In the genomic region with DNA sequence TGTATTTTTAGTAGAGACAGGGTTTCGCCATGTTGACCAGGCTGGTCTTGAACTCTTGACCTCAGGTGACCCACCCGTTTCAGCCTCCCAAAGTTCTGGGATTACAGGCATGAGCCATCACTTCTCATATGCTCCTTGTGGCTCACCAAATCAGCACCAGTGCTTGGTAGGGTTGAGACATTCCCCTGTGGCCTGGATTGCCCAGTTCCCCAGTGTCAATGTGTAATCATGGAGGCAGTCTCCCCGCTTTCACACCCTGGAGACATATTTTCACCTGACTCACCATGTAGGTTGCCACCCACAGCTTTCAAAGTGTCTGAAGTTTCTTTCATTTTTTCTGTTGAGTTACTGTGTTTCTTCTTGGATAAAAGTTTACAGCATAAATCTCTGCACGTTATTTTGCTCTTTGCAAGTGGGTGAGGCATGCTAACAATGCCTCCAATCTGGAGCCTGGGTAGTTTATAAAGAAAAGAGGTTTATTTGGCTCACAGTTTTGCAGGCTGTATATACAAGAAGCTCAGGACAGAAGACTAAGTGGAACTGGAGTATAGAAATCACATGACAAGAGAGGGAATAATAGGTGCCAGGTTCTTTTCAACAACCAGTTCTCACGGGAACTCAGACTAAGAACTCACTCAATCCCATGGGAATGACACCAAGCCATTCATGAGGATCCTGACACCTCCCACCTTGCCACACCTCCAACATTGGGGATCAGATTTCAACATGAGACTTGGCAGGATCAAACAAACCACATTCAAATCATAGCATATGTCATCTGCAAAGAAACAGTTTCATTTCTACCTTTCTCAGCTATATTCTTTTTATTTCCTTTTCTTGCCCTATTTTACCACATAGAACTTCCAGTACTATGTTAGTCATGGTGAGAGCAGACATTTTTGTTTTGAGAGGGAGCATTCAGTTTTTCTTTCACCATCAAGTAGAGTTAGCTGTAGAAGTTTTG, we compare ENCODE assay signal across 9 cellular contexts.
DNase-seq lines count a peak whose midpoint lies in the region; ATAC-seq and TF ChIP-seq lines count a peak whose summit lies in the region.
"Had no signal": no experiment of that assay in that cellular context is flagged by ENCODE, and none has a peak within 500 bp of the region (broad histone marks: within the 10 kb centered on the region; RNA-seq: fewer than 3 reads in every experiment).

No MANE protein-coding gene starts in this region.

- H3K27me3 ChIP-seq in neural progenitor cell, result no peaks in the 10 kb centered on the region

- no peaks in the 10 kb centered on the region for H3K36me3 ChIP-seq in neural progenitor cell

- no peak for TF ChIP-seq CTCF in neural progenitor cell (IDR thresholded peaks at IDR 0.05)

- H3K27ac ChIP-seq in neural progenitor cell, result no peak overlapping the region

- no peaks in the 10 kb centered on the region for H4K20me1 ChIP-seq in neural progenitor cell (ENCODE audit: low read depth)

- no peak overlapping the region for H3K9ac ChIP-seq in neural progenitor cell

- H3F3A ChIP-seq in neural progenitor cell (ENCODE audit: low read depth), result no peaks in the 10 kb centered on the region

- H3K9me3 Mint-ChIP-seq in activated T-cell treated with anti-CD3 and anti-CD28 coated beads, Interleukin-2, amount 50 U/mL, for 72 hours, result no peaks in the 10 kb centered on the region
- H3K9me3 Mint-ChIP-seq in neural progenitor cell, result peaks cover 2% of the 10 kb centered on the region
- H3K9me3 Mint-ChIP-seq: dendritic cell treated with granulocyte-macrophage colony-stimulating factor and Interleukin-4, amounts not matched to agents 40 ng/mL and 50 ng/mL, for 4 days had no signal

- no peaks in the 10 kb centered on the region for H3K9me3 ChIP-seq in neural progenitor cell (ENCODE audit: low read depth)

- peak overlapping the region; percentile 51 to 85 for H3K4me3 Mint-ChIP-seq in activated T-cell treated with anti-CD3 and anti-CD28 coated beads, Interleukin-2, amount 50 U/mL, for 72 hours
- no peak overlapping the region for H3K4me3 Mint-ChIP-seq in neural progenitor cell
- H3K4me3 Mint-ChIP-seq: dendritic cell treated with granulocyte-macrophage colony-stimulating factor and Interleukin-4, amounts not matched to agents 40 ng/mL and 50 ng/mL, for 4 days had no signal

- H3K36me3 Mint-ChIP-seq in activated T-cell treated with anti-CD3 and anti-CD28 coated beads, Interleukin-2, amount 50 U/mL, for 72 hours (ENCODE audit: insufficient read depth in 2 of 2), result peaks cover 6 to 7% of the 10 kb centered on the region in 2 donors
- H3K36me3 Mint-ChIP-seq in neural progenitor cell, result peaks cover 9% of the 10 kb centered on the region

- DNase-seq in ELR (ENCODE audit: low read depth) (peak; percentile 60), HK-2 (ENCODE audit: unreplicated experiment) (peak; percentile 26), neural progenitor cell (ENCODE audit: low spot score) (peak; percentile 5), NCI-H2227 treated with DMSO at 0.1 percent for 48 hours (lab: John Stamatoyannopoulos, UW) (no peak), KBM-7 (no peak)
- peak; percentile 39 to 59 for DNase-seq in activated T-cell treated with anti-CD3 and anti-CD28 coated beads, Interleukin-2, amount 50 U/mL, for 72 hours

- H2AFZ ChIP-seq in neural progenitor cell (replicated peaks), result no peak overlapping the region

- H3K27me3 Mint-ChIP-seq in activated T-cell treated with anti-CD3 and anti-CD28 coated beads, Interleukin-2, amount 50 U/mL, for 72 hours (ENCODE audit: low read depth), result no peaks in the 10 kb centered on the region
- peaks cover 2% of the 10 kb centered on the region for H3K27me3 Mint-ChIP-seq in neural progenitor cell (ENCODE audit: insufficient read depth, low read depth)
- H3K27me3 Mint-ChIP-seq: dendritic cell treated with granulocyte-macrophage colony-stimulating factor and Interleukin-4, amounts not matched to agents 40 ng/mL and 50 ng/mL, for 4 days had no signal

- peak; percentile 86 to 88 for ATAC-seq in activated T-cell treated with anti-CD3 and anti-CD28 coated beads, Interleukin-2, amount 50 U/mL, for 72 hours (replicated peaks in 1 of 2)
- ATAC-seq in HG02840 (IDR thresholded peaks at IDR 0.05; ENCODE audit: low FRiP score, unreplicated experiment) (no peak), GM19324 (IDR thresholded peaks at IDR 0.05; ENCODE audit: low FRiP score, unreplicated experiment) (no peak)

- H3K4me1 Mint-ChIP-seq in activated T-cell treated with anti-CD3 and anti-CD28 coated beads, Interleukin-2, amount 50 U/mL, for 72 hours (ENCODE audit: low read depth), result peaks cover 83% of the 10 kb centered on the region
- no peaks in the 10 kb centered on the region for H3K4me1 Mint-ChIP-seq in neural progenitor cell

- no peak overlapping the region for H3K4me3 ChIP-seq in neural progenitor cell

- no peaks in the 10 kb centered on the region for H3K4me1 ChIP-seq in neural progenitor cell

- H3K27ac Mint-ChIP-seq in activated T-cell treated with anti-CD3 and anti-CD28 coated beads, Interleukin-2, amount 50 U/mL, for 72 hours, result peak overlapping the region; percentile 89
- H3K27ac Mint-ChIP-seq in neural progenitor cell, result no peak overlapping the region

- no peak overlapping the region for H3K4me2 ChIP-seq in neural progenitor cell

- no peaks in the 10 kb centered on the region for H3K79me2 ChIP-seq in neural progenitor cell (ENCODE audit: low read depth)

- in situ Hi-C loops in KBM-7 (cut with MboI; ENCODE audit: low pct_unique_long_range_greater_than_20kb, low sequenced_read_pairs), result no loop called here

Comparison
In these comparisons a context has a peak if more than half of its experiments do, and no peak if none do; other contexts are left out.
1. DNase-seq: peak in ELR (single experiment), HK-2 (single experiment), activated T-cell treated with anti-CD3 and anti-CD28 coated beads, Interleukin-2, amount 50 U/mL, for 72 hours (2 of 2) and neural progenitor cell (single experiment); none in NCI-H2227 treated with DMSO at 0.1 percent for 48 hours (single experiment) and KBM-7 (single experiment).
2. ATAC-seq: peak in activated T-cell treated with anti-CD3 and anti-CD28 coated beads, Interleukin-2, amount 50 U/mL, for 72 hours (2 of 2); none in HG02840 (single experiment) and GM19324 (single experiment).